In genomic region chr6:84597238-84597875, GRCh38 we compare ENCODE assay signal across 22 cellular contexts.
A peak's percentile ranks its signal among the peaks of the same experiment; 100 is the strongest.
DNase-seq lines count a peak whose midpoint lies in the region; ATAC-seq and TF ChIP-seq lines count a peak whose summit lies in the region.
"Had no signal": no experiment of that assay in that cellular context is flagged by ENCODE, and none has a peak within 500 bp of the region (broad histone marks: within the 10 kb centered on the region; RNA-seq: fewer than 3 reads in every experiment).

No MANE protein-coding gene starts in this region.

- no peaks in the 10 kb centered on the region for H3K36me3 ChIP-seq in brain microvascular endothelial cell (replicated peaks)
- H3K36me3 ChIP-seq in esophagus muscularis mucosa = no peaks in the 10 kb centered on the region
- H3K36me3 ChIP-seq: esophagus squamous epithelium, neutrophil, tibial nerve had no signal

- 80% methylated on average over 4 of the region's 4 CpGs for WGBS in esophagus muscularis mucosa

- no peak for TF ChIP-seq POLR2A in esophagus muscularis mucosa (IDR thresholded peaks at IDR 0.05; ENCODE audit: low read depth)

- TF ChIP-seq CTCF in brain microvascular endothelial cell (IDR thresholded peaks at IDR 0.05; ENCODE audit: low read depth, low read length, missing control alignments) (no peak), esophagus muscularis mucosa (IDR thresholded peaks at IDR 0.05) (no peak)

- DNase-seq in Daoy (ENCODE audit: low read depth) (peak; percentile 33), OCI-M1 (lab: John Stamatoyannopoulos, UW) (peak; percentile 56), brain microvascular endothelial cell (peak; percentile 41), iris pigment epithelial cell (ENCODE audit: low read depth) (peak; percentile 47), esophagus muscularis mucosa (ENCODE audit: extremely low spot score) (no peak), NCI-H1092 treated with DMSO at 0.1 percent for 48 hours (lab: John Stamatoyannopoulos, UW) (no peak), NCI-H82 (lab: John Stamatoyannopoulos, UW) (no peak)
- DNase-seq: activated CD4-positive, alpha-beta T cell treated with anti-CD3 and anti-CD28 coated beads, Interleukin-2, amount 50 U/mL, for 48 hours; activated CD8-positive, alpha-beta memory T cell treated with anti-CD3 and anti-CD28 coated beads, Interleukin-2, amount 50 U/mL, for 4 hours; CD4-positive, alpha-beta T cell; DMS 273 treated with DMSO at 0.1 percent for 48 hours; effector memory CD8-positive, alpha-beta T cell; esophagus squamous epithelium; head of caudate nucleus; NCI-H1930; NCI-H345; NCI-H748 treated with DMSO at 0.1 percent for 48 hours; psoas muscle; stimulated activated naive CD8-positive, alpha-beta T cell treated with anti-CD3 and anti-CD28 coated beads, Interleukin-15, amount 100 ng/mL, for 72 hours had no signal

- no peak for TF ChIP-seq EP300 in esophagus muscularis mucosa (IDR thresholded peaks at IDR 0.05)

- intact Hi-C loops in esophagus muscularis mucosa (cut with DNase I) = no loop called here

- H3K4me1 ChIP-seq in esophagus muscularis mucosa = no peaks in the 10 kb centered on the region
- H3K4me1 ChIP-seq: esophagus squamous epithelium, psoas muscle, tibial nerve had no signal

- peak overlapping the region; percentile 3 for H3K27ac ChIP-seq in brain microvascular endothelial cell
- H3K27ac ChIP-seq in esophagus muscularis mucosa (replicated peaks in 1 of 4) = no peak overlapping the region
- H3K27ac ChIP-seq: esophagus squamous epithelium, neutrophil, psoas muscle, tibial nerve had no signal

- no peak for ATAC-seq in HG02970 (IDR thresholded peaks at IDR 0.05; ENCODE audit: low FRiP score, unreplicated experiment)
- ATAC-seq: effector memory CD8-positive, alpha-beta T cell; psoas muscle; stimulated activated naive CD8-positive, alpha-beta T cell treated with anti-CD3 and anti-CD28 coated beads, Interleukin-15, amount 100 ng/mL, for 72 hours had no signal

- in situ Hi-C loops in brain microvascular endothelial cell (cut with HindIII; ENCODE audit: low pct_ligation_motif_present, low sequenced_read_pairs) = no loop called here

- H3K4me3 ChIP-seq in brain microvascular endothelial cell (ENCODE audit: low read depth, low read length) (no peak overlapping the region), esophagus muscularis mucosa (no peak overlapping the region)
- H3K4me3 ChIP-seq: esophagus squamous epithelium, psoas muscle, tibial nerve had no signal

- H3K27me3 ChIP-seq in brain microvascular endothelial cell (replicated peaks) = no peaks in the 10 kb centered on the region
- H3K27me3 ChIP-seq in esophagus muscularis mucosa = no peaks in the 10 kb centered on the region
- H3K27me3 ChIP-seq: esophagus squamous epithelium, neutrophil, tibial nerve had no signal

- H3K9me3 ChIP-seq in esophagus muscularis mucosa = peaks cover 0 to under 1% (median 0%) of the 10 kb centered on the region in 4 donors
- H3K9me3 ChIP-seq: esophagus squamous epithelium, neutrophil, psoas muscle had no signal

Comparison
In these comparisons a context has a peak if more than half of its experiments do, and no peak if none do; other contexts are left out.
1. DNase-seq: peak in Daoy (single experiment), OCI-M1 (single experiment), brain microvascular endothelial cell (single experiment) and iris pigment epithelial cell (single experiment); none in esophagus muscularis mucosa (single experiment), NCI-H1092 treated with DMSO at 0.1 percent for 48 hours (single experiment) and NCI-H82 (single experiment).